ENCODE assay signal across 9 cellular contexts in genomic region chr4:88791274-88791673, GRCh38.
DNase-seq lines count a peak whose midpoint lies in the region; ATAC-seq, FAIRE-seq and TF ChIP-seq lines count a peak whose summit lies in the region.
"Had no signal": no experiment of that assay in that cellular context is flagged by ENCODE, and none has a peak within 500 bp of the region (broad histone marks: within the 10 kb centered on the region; RNA-seq: fewer than 3 reads in every experiment).

No MANE protein-coding gene starts in this region.

- no peak for ATAC-seq in HG03469 (IDR thresholded peaks at IDR 0.05; ENCODE audit: unreplicated experiment)
- ATAC-seq: right cardiac atrium had no signal

- peak; percentile 13 for TF ChIP-seq CTCF in Calu3 (IDR thresholded peaks at IDR 0.05; ENCODE audit: unreplicated experiment)

- no TSS peak for BruUV-seq in Calu3 (replicated peaks; lab: Mats Ljungman, UMichigan)

- intact Hi-C loops in Calu3 (cut with micrococcal nuclease; ENCODE audit: unreplicated experiment) = loop anchor here (1.0 to 5.0 kb wide), 3 partner anchors 34 to 85 kb away; no protein-coding TSS in a partner anchor

- TF ChIP-seq EP300 in Ishikawa (IDR thresholded peaks at IDR 0.05; ENCODE audit: borderline replicate concordance) = no peak

- no peaks in the 10 kb centered on the region for H3K9me3 Mint-ChIP-seq in Calu3 (ENCODE audit: low read depth, unreplicated experiment)

- peaks cover 27% of the 10 kb centered on the region for H3K4me1 Mint-ChIP-seq in Calu3 (ENCODE audit: low read depth, unreplicated experiment)

- H3K27me3 Mint-ChIP-seq in Calu3 (ENCODE audit: unreplicated experiment) = no peaks in the 10 kb centered on the region

- H3K27ac Mint-ChIP-seq in Calu3 (ENCODE audit: unreplicated experiment) = peak overlapping the region; percentile 46

- FAIRE-seq in GM19239 (lab: Jason Lieb, UNC) = no peak

- peaks cover 7% of the 10 kb centered on the region for H3K36me3 Mint-ChIP-seq in Calu3 (ENCODE audit: insufficient read depth, unreplicated experiment)

- CTCF ChIA-PET in Calu3 (lab: Charles Lee) = interaction anchor here (1.0 to 2.0 kb wide), 3 partner anchors 37 to 118 kb away, joined by 3 to 9 read pairs (median 7); no protein-coding TSS in a partner anchor

- H3K4me3 Mint-ChIP-seq in Calu3 (ENCODE audit: low read depth, unreplicated experiment) = no peak overlapping the region

- TF ChIP-seq RAD21 in Ishikawa (IDR thresholded peaks at IDR 0.05; ENCODE audit: low read depth) = peak; percentile 57

- DNase-seq in Calu3 (no peak), amniotic epithelial cell (ENCODE audit: low read depth) (peak; percentile 60), kidney tubule cell (ENCODE audit: low spot score) (peak; percentile 57), GM19239 (ENCODE audit: insufficient read length, low spot score) (no peak), ureter (ENCODE audit: low spot score) (no peak)
- DNase-seq in activated CD4-positive, alpha-beta T cell treated with anti-CD3 and anti-CD28 coated beads, Interleukin-2, amount 50 U/mL, for 1 hour = no peak
- DNase-seq: right cardiac atrium had no signal

TF ChIP-seq in Ishikawa, 13 proteins besides CTCF, POLR2A, EP300 and RAD21:
- TF ChIP-seq MAX (IDR thresholded peaks at IDR 0.05) (no peak), TEAD4 (IDR thresholded peaks at IDR 0.05) (no peak)
TF ChIP-seq in Ishikawa: peak in this region for 0.

Comparison
In these comparisons a context has a peak if more than half of its experiments do, and no peak if none do; other contexts are left out.
1. DNase-seq: peak in amniotic epithelial cell (single experiment) and kidney tubule cell (single experiment); none in Calu3 (single experiment), GM19239 (single experiment), ureter (single experiment) and activated CD4-positive, alpha-beta T cell treated with anti-CD3 and anti-CD28 coated beads, Interleukin-2, amount 50 U/mL, for 1 hour (single experiment).